1 cellular context compared by ENCODE assay signal in the genomic region with DNA sequence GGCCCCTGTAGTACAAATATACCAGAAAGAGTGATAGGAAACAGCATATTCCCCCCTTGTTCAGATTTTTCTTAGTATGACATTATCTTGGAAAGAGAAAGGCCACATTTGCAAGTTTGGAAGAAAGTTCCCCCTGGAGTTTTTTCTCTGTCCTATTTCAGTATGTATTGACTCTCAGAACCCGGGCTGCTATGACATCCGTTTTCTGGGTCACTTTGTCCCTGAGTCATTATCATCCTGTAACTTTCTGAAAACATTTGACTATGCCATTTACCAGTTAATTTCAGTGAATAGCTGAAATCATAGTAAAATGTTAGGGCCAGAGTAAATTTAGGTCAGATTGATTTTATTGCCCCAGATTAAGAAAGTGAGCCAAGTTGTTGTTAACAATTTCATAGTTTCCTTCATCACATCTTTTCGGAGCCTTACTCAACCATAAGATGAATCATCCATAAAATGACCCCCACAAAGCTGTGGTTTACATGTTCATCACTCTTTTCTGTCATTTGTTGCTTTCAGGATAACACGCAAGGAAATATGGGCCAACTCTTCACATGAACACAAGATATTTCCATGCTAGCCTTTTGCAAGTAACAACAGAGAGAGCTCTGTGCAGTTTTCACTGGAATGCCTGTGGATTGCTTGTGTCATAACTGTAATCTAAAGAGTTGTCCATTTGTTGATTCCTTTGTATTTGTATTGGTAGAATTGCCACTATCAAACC.
TF ChIP-seq lines count a peak whose summit lies in the region.

No MANE protein-coding gene starts in this region.

TF ChIP-seq in GM12878, 131 proteins besides CTCF, POLR2A, EP300 and RAD21 (continued from another document):
- TF ChIP-seq, protein P1, sequence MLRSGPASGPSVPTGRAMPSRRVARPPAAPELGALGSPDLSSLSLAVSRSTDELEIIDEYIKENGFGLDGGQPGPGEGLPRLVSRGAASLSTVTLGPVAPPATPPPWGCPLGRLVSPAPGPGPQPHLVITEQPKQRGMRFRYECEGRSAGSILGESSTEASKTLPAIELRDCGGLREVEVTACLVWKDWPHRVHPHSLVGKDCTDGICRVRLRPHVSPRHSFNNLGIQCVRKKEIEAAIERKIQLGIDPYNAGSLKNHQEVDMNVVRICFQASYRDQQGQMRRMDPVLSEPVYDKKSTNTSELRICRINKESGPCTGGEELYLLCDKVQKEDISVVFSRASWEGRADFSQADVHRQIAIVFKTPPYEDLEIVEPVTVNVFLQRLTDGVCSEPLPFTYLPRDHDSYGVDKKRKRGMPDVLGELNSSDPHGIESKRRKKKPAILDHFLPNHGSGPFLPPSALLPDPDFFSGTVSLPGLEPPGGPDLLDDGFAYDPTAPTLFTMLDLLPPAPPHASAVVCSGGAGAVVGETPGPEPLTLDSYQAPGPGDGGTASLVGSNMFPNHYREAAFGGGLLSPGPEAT (IDR thresholded peaks at IDR 0.05; ENCODE audit: low read depth) = no peak
- TF ChIP-seq GABPA (IDR thresholded peaks at IDR 0.05; ENCODE audit: low read depth) = no peak; the same call in 1 of the 2 replicates
- TF ChIP-seq MEF2B (IDR thresholded peaks at IDR 0.05; ENCODE audit: partially characterized antibody, poor library complexity, severe bottlenecking) = no peak
- TF ChIP-seq ATF7 (IDR thresholded peaks at IDR 0.05; ENCODE audit: low read depth) = peak; percentile 67; the same call in 1 of the 2 replicates
- no peak for TF ChIP-seq MYB (IDR thresholded peaks at IDR 0.05; ENCODE audit: borderline replicate concordance, low read depth, low read length)
- TF ChIP-seq EED (IDR thresholded peaks at IDR 0.05; ENCODE audit: low read depth) = peak; percentile 69; the same call in 1 of the 2 replicates
- TF ChIP-seq, protein P2, sequence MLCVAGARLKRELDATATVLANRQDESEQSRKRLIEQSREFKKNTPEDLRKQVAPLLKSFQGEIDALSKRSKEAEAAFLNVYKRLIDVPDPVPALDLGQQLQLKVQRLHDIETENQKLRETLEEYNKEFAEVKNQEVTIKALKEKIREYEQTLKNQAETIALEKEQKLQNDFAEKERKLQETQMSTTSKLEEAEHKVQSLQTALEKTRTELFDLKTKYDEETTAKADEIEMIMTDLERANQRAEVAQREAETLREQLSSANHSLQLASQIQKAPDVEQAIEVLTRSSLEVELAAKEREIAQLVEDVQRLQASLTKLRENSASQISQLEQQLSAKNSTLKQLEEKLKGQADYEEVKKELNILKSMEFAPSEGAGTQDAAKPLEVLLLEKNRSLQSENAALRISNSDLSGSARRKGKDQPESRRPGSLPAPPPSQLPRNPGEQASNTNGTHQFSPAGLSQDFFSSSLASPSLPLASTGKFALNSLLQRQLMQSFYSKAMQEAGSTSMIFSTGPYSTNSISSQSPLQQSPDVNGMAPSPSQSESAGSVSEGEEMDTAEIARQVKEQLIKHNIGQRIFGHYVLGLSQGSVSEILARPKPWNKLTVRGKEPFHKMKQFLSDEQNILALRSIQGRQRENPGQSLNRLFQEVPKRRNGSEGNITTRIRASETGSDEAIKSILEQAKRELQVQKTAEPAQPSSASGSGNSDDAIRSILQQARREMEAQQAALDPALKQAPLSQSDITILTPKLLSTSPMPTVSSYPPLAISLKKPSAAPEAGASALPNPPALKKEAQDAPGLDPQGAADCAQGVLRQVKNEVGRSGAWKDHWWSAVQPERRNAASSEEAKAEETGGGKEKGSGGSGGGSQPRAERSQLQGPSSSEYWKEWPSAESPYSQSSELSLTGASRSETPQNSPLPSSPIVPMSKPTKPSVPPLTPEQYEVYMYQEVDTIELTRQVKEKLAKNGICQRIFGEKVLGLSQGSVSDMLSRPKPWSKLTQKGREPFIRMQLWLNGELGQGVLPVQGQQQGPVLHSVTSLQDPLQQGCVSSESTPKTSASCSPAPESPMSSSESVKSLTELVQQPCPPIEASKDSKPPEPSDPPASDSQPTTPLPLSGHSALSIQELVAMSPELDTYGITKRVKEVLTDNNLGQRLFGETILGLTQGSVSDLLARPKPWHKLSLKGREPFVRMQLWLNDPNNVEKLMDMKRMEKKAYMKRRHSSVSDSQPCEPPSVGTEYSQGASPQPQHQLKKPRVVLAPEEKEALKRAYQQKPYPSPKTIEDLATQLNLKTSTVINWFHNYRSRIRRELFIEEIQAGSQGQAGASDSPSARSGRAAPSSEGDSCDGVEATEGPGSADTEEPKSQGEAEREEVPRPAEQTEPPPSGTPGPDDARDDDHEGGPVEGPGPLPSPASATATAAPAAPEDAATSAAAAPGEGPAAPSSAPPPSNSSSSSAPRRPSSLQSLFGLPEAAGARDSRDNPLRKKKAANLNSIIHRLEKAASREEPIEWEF (IDR thresholded peaks at IDR 0.05; ENCODE audit: insufficient replicate concordance, low read depth, low read length) = no peak
- TF ChIP-seq ETV6 (conservative IDR thresholded peaks at IDR 0.05 in 1 of 2, IDR thresholded peaks at IDR 0.05 in 1 of 2; ENCODE audit: borderline replicate concordance in 1 of 2, low read depth in 1 of 2) = peak in 1 of 2 experiments; percentile 50; a peak in 1 of 4 replicates
- TF ChIP-seq EZH2 (IDR thresholded peaks at IDR 0.05; ENCODE audit: borderline replicate concordance, control insufficient read depth, low read depth, low read length) = no peak
- TF ChIP-seq FOXK2 (IDR thresholded peaks at IDR 0.05) = no peak
- TF ChIP-seq, protein P3, sequence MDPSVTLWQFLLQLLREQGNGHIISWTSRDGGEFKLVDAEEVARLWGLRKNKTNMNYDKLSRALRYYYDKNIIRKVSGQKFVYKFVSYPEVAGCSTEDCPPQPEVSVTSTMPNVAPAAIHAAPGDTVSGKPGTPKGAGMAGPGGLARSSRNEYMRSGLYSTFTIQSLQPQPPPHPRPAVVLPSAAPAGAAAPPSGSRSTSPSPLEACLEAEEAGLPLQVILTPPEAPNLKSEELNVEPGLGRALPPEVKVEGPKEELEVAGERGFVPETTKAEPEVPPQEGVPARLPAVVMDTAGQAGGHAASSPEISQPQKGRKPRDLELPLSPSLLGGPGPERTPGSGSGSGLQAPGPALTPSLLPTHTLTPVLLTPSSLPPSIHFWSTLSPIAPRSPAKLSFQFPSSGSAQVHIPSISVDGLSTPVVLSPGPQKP (IDR thresholded peaks at IDR 0.05; ENCODE audit: low read depth, low read length) = no peak
- peak; percentile 43; the same call in 1 of the 2 replicates for TF ChIP-seq ZBED1 (IDR thresholded peaks at IDR 0.05; ENCODE audit: borderline replicate concordance)
- peak; percentile 93 for TF ChIP-seq RUNX3 (IDR thresholded peaks at IDR 0.05; ENCODE audit: low read length)
- peak; percentile 89; the same call in 1 of the 2 replicates for TF ChIP-seq FOXM1 (IDR thresholded peaks at IDR 0.05; ENCODE audit: low read depth, low read length)
- TF ChIP-seq YY1 (IDR thresholded peaks at IDR 0.05; ENCODE audit: low read depth, low read length) = no peak
- no peak for TF ChIP-seq PAX8 (IDR thresholded peaks at IDR 0.05)
- TF ChIP-seq CBX3 (IDR thresholded peaks at IDR 0.05; ENCODE audit: borderline replicate concordance, low read depth) = no peak
- TF ChIP-seq, protein P4, sequence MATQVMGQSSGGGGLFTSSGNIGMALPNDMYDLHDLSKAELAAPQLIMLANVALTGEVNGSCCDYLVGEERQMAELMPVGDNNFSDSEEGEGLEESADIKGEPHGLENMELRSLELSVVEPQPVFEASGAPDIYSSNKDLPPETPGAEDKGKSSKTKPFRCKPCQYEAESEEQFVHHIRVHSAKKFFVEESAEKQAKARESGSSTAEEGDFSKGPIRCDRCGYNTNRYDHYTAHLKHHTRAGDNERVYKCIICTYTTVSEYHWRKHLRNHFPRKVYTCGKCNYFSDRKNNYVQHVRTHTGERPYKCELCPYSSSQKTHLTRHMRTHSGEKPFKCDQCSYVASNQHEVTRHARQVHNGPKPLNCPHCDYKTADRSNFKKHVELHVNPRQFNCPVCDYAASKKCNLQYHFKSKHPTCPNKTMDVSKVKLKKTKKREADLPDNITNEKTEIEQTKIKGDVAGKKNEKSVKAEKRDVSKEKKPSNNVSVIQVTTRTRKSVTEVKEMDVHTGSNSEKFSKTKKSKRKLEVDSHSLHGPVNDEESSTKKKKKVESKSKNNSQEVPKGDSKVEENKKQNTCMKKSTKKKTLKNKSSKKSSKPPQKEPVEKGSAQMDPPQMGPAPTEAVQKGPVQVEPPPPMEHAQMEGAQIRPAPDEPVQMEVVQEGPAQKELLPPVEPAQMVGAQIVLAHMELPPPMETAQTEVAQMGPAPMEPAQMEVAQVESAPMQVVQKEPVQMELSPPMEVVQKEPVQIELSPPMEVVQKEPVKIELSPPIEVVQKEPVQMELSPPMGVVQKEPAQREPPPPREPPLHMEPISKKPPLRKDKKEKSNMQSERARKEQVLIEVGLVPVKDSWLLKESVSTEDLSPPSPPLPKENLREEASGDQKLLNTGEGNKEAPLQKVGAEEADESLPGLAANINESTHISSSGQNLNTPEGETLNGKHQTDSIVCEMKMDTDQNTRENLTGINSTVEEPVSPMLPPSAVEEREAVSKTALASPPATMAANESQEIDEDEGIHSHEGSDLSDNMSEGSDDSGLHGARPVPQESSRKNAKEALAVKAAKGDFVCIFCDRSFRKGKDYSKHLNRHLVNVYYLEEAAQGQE (IDR thresholded peaks at IDR 0.05; ENCODE audit: low read depth, low read length) = no peak
- no peak for TF ChIP-seq HDAC6 (IDR thresholded peaks at IDR 0.05; ENCODE audit: unreplicated experiment)
- TF ChIP-seq, protein P5, sequence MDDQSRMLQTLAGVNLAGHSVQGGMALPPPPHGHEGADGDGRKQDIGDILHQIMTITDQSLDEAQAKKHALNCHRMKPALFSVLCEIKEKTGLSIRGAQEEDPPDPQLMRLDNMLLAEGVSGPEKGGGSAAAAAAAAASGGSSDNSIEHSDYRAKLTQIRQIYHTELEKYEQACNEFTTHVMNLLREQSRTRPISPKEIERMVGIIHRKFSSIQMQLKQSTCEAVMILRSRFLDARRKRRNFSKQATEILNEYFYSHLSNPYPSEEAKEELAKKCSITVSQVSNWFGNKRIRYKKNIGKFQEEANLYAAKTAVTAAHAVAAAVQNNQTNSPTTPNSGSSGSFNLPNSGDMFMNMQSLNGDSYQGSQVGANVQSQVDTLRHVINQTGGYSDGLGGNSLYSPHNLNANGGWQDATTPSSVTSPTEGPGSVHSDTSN (IDR thresholded peaks at IDR 0.05; ENCODE audit: insufficient replicate concordance, low read depth, low read length) = peak; percentile 74
- no peak for TF ChIP-seq CEBPB (IDR thresholded peaks at IDR 0.05; ENCODE audit: borderline replicate concordance in 1 of 2, low read depth in 2 of 2, low read length in 2 of 2)
- 0 out of 2 replicates have a peak, but pooled peaks have one; percentile 27 for TF ChIP-seq PAX5 (IDR thresholded peaks at IDR 0.05; ENCODE audit: borderline replicate concordance, low read depth, low read length)
- TF ChIP-seq CHD2 (IDR thresholded peaks at IDR 0.05; ENCODE audit: borderline replicate concordance, low read depth, low read length) = 0 out of 2 replicates have a peak, but pooled peaks have one; percentile 21
- TF ChIP-seq, protein P6, sequence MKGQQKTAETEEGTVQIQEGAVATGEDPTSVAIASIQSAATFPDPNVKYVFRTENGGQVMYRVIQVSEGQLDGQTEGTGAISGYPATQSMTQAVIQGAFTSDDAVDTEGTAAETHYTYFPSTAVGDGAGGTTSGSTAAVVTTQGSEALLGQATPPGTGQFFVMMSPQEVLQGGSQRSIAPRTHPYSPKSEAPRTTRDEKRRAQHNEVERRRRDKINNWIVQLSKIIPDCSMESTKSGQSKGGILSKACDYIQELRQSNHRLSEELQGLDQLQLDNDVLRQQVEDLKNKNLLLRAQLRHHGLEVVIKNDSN (IDR thresholded peaks at IDR 0.05; ENCODE audit: borderline replicate concordance, extremely low read length, insufficient read depth, low read depth, low read length) = no peak
